In genomic region chr3:149516920-149517319, GRCh38 we compare ENCODE assay signal across 11 cellular contexts. TPM values are rescaled to one million over a fixed set of nuclear protein-coding genes. Genes with fewer than 3 reads are reported as not detected.
"Had no signal": no experiment of that assay in that cellular context is flagged by ENCODE, and none has a peak within 500 bp of the region (broad histone marks: within the 10 kb centered on the region; RNA-seq: fewer than 3 reads in every experiment).

No MANE protein-coding gene starts in this region.

- ATAC-seq: GM23338, HCT116 had no signal

- H3K27ac ChIP-seq: GM23248 had no signal

- H3K9me3 ChIP-seq: HAP-1 had no signal

- H3K4me3 ChIP-seq: GM23248, GM23338, HAP-1 had no signal

- DNase-seq: GM23248, GOT3, H7, H9, HCEC 1CT, HFFc6 had no signal

RNA-seq across cellular contexts. Expression of gene TM4SF4, which starts 42.4 kb away (rescaled TPM):
- total RNA-seq: GM23338, H1, H4, H7, H9 had no signal
- polyA plus RNA-seq: GM23338, H1 had no signal
